In genomic region chrX:135411893-135412292, GRCh38 we compare ENCODE assay signal across 20 cellular contexts. TPM values are rescaled to one million over a fixed set of nuclear protein-coding genes. Genes with fewer than 3 reads are reported as not detected.
DNase-seq lines count a peak whose midpoint lies in the region; ATAC-seq, FAIRE-seq and TF ChIP-seq lines count a peak whose summit lies in the region.
"Had no signal": no experiment of that assay in that cellular context is flagged by ENCODE, and none has a peak within 500 bp of the region (broad histone marks: within the 10 kb centered on the region; RNA-seq: fewer than 3 reads in every experiment).

No MANE protein-coding gene starts in this region.

- peak; percentile 66 for DNase-seq in HT1080 (ENCODE audit: low read depth)
- peak; percentile 21 for DNase-seq in RPMI7951 (ENCODE audit: low read depth)
- DNase-seq in epithelial cell of proximal tubule (ENCODE audit: low read depth), result peak; percentile 44
- DNase-seq in pancreas, result no peak
- no peak for DNase-seq in NCI-H146 (lab: John Stamatoyannopoulos, UW)
- no peak for DNase-seq in lower leg skin (ENCODE audit: low spot score in 2 of 2)
- DNase-seq in stimulated activated naive CD4-positive, alpha-beta T cell treated with Interleukin-2 at 50 U/mL for 16 hours (lab: John Stamatoyannopoulos, UW), result no peak
- DNase-seq: activated CD4-positive, alpha-beta T cell treated with anti-CD3 and anti-CD28 coated beads for 4 hours; caudate nucleus; CD4-positive, alpha-beta memory T cell; GF-D8; left cardiac atrium; MM.1S; mucosa of descending colon; NCI-H2081 treated with DMSO at 0.1 percent for 48 hours; NCI-H524; stimulated activated CD4-positive, alpha-beta T cell treated with anti-CD3 and anti-CD28 coated beads, Interleukin-1b, Interleukin-23, amount 100 ng/mL, for 48 hours; SW 1271; transverse colon had no signal

- peak overlapping the region in 2 of 4 donors; percentile 15 to 42 for H3K27ac ChIP-seq in pancreas
- H3K27ac ChIP-seq: neural progenitor cell, transverse colon had no signal

- ATAC-seq in pancreas, result peak; percentile 60 to 70 (median 62)
- ATAC-seq: left cardiac atrium, mucosa of descending colon had no signal

- TF ChIP-seq CTCF in epithelial cell of proximal tubule (conservative IDR thresholded peaks at IDR 0.05; ENCODE audit: low read depth, low read length) (no peak), pancreas (IDR thresholded peaks at IDR 0.05) (no peak), lower leg skin (IDR thresholded peaks at IDR 0.05) (no peak)

- intact Hi-C loops in pancreas (cut with DNase I), result no loop called here
- intact Hi-C loops in lower leg skin (cut with DNase I; ENCODE audit: low total_unique reads), result no loop called here

- TF ChIP-seq POLR2A in lower leg skin (IDR thresholded peaks at IDR 0.05), result no peak

- no peaks in the 10 kb centered on the region for H3K36me3 ChIP-seq in pancreas
- H3K36me3 ChIP-seq: neural progenitor cell, transverse colon had no signal

- no peaks in the 10 kb centered on the region for H3K9me3 ChIP-seq in pancreas
- H3K9me3 ChIP-seq: mucosa of descending colon, transverse colon had no signal

- peaks cover 2 to 7% (median 5%) of the 10 kb centered on the region in 3 donors for H3K4me1 ChIP-seq in pancreas
- H3K4me1 ChIP-seq: transverse colon had no signal

- H3K4me3 ChIP-seq in epithelial cell of proximal tubule (ENCODE audit: low read depth, low read length) (no peak overlapping the region), pancreas (no peak overlapping the region), lower leg skin (ENCODE audit: low read depth, poor library complexity, severe bottlenecking) (no peak overlapping the region)
- H3K4me3 ChIP-seq: mucosa of descending colon, neural progenitor cell, transverse colon had no signal

- FAIRE-seq in pancreas (lab: Jason Lieb, UNC), result no peak

- WGBS in pancreas, 2 donors, result 47 to 72% methylated on average over 3 of the region's 3 CpGs
- 81 to 91% methylated on average over 3 of the region's 3 CpGs for WGBS in lower leg skin, 2 donors

- peaks cover 0 to 3% (median 0%) of the 10 kb centered on the region in 4 donors for H3K27me3 ChIP-seq in pancreas
- H3K27me3 ChIP-seq: neural progenitor cell, transverse colon had no signal

RNA-seq across cellular contexts. Expression of gene SMIM10L2A, which starts 9.9 kb away (rescaled TPM):
- total RNA-seq in HT1080 (2014; rRNA removed; shearing (Covaris generic)), result 0.03 and 0.07 TPM in 2 replicates
- polyA plus RNA-seq in HT1080 (2015; cell fraction: cytosol; rRNA removed), result 0.27 and 0.32 TPM in 2 replicates
- polyA plus RNA-seq in HT1080 (2015; cell fraction: nucleus; rRNA removed), result 0.45 and 0.49 TPM in 2 replicates
- not detected in 2 replicates for total RNA-seq in RPMI7951 (2014; rRNA removed; shearing (Covaris generic))
- total RNA-seq in epithelial cell of proximal tubule (0.65 and 2.3 TPM in 2 replicates), pancreas (1 to 10 TPM; 1.3 to 2.3 (median 1.6) TPM), lower leg skin (1 to 10 TPM; 1.3 to 2.6 (median 1.9) TPM)
- polyA plus RNA-seq in pancreas, result 1 to 10 TPM; 1.3 to 1.6 TPM

Comparison
In these comparisons a context has a peak if more than half of its experiments do, and no peak if none do; other contexts are left out.
1. DNase-seq: peak in HT1080 (single experiment), RPMI7951 (single experiment) and epithelial cell of proximal tubule (single experiment); none in pancreas (0 of 6), NCI-H146 (single experiment), lower leg skin (0 of 2) and stimulated activated naive CD4-positive, alpha-beta T cell treated with Interleukin-2 at 50 U/mL for 16 hours (single experiment).